ENCODE assay signal across 9 cellular contexts in the genomic region with DNA sequence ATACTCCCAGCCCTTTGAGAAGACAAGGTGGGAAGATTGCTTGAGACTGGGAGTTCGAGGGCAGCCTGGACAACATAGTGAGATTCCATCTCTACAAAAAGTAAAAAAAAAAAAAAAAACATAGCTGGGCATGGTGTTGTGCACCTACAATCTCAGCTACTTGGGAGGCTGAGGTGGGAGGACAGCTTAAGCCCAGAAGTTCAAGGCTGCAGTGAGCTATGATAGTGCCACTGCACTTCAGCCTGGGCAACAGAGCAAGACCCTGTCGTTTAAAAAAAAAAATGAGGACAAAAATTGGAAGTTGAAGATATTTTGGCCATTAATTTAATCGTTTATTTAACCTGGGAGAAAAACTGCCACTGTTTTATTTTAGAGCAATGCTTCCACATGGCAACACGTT. TPM values are rescaled to one million over a fixed set of nuclear protein-coding genes. Genes with fewer than 3 reads are reported as not detected.
DNase-seq lines count a peak whose midpoint lies in the region; ATAC-seq and TF ChIP-seq lines count a peak whose summit lies in the region.
"Had no signal": no experiment of that assay in that cellular context is flagged by ENCODE, and none has a peak within 500 bp of the region (broad histone marks: within the 10 kb centered on the region; RNA-seq: fewer than 3 reads in every experiment).

No MANE protein-coding gene starts in this region.

- H3K27me3 ChIP-seq in A673 (replicated peaks; ENCODE audit: insufficient read depth, low read depth, low read length, poor library complexity) (no peaks in the 10 kb centered on the region), HUES48 (ENCODE audit: control insufficient read depth, insufficient read depth, low read length) (no peaks in the 10 kb centered on the region; the same call in 1 of the 2 replicates), breast epithelium (no peaks in the 10 kb centered on the region)

- H3K4me1 ChIP-seq in A673 (ENCODE audit: insufficient read depth, low read length, poor library complexity, severe bottlenecking) = peaks cover 3% of the 10 kb centered on the region
- H3K4me1 ChIP-seq in HUES48 (ENCODE audit: control insufficient read depth, insufficient read depth, low read length) = peaks cover 12% of the 10 kb centered on the region
- peaks cover 0 to 10% of the 10 kb centered on the region in 2 donors for H3K4me1 ChIP-seq in breast epithelium
- H3K4me1 ChIP-seq in mesodermal cell (ENCODE audit: control insufficient read depth, insufficient read depth, low read length, poor library complexity, severe bottlenecking) = peaks cover 8% of the 10 kb centered on the region

- TF ChIP-seq POLR2A in breast epithelium (IDR thresholded peaks at IDR 0.05) = no peak

- ATAC-seq in HG02973 (IDR thresholded peaks at IDR 0.05; ENCODE audit: unreplicated experiment) = no peak

- TF ChIP-seq CTCF in A673 (conservative IDR thresholded peaks at IDR 0.05; ENCODE audit: low read depth, low read length) = no peak
- TF ChIP-seq CTCF in breast epithelium (IDR thresholded peaks at IDR 0.05) = no peak

- intact Hi-C loops in A673 (cut with micrococcal nuclease; ENCODE audit: unreplicated experiment) (no loop called here), breast epithelium (cut with DNase I; ENCODE audit: low total_unique reads) (loop anchor here (5.0 kb wide), 1 partner anchor 856 kb away; no protein-coding TSS in a partner anchor)

- H3K4me3 ChIP-seq in A673 (ENCODE audit: low read depth, low read length, poor library complexity, severe bottlenecking) = peak overlapping the region; percentile 98
- H3K4me3 ChIP-seq in HUES48 (ENCODE audit: low read depth, low read length) = peak overlapping the region; percentile 94
- H3K4me3 ChIP-seq in breast epithelium = peak overlapping the region; percentile 68 to 95 (median 86)
- H3K4me3 ChIP-seq in mesodermal cell (ENCODE audit: extremely low read depth, insufficient read depth, low read length, poor library complexity, severe bottlenecking) = peak overlapping the region; percentile 96

- POLR2A ChIA-PET in A673 (lab: Charles Lee; ENCODE audit: low non-redundant PET) = interaction anchor here (0.6 kb wide), 1 partner anchor 41 kb away, joined by 3 read pairs; no protein-coding TSS in a partner anchor

- no peaks in the 10 kb centered on the region for H3K36me3 ChIP-seq in A673 (ENCODE audit: insufficient read depth, low read length, poor library complexity, severe bottlenecking)
- H3K36me3 ChIP-seq in HUES48 (ENCODE audit: control insufficient read depth, insufficient read depth, low read length) = peaks cover 14% of the 10 kb centered on the region; the same call in 1 of the 2 replicates
- no peaks in the 10 kb centered on the region for H3K36me3 ChIP-seq in breast epithelium
- H3K36me3 ChIP-seq in mesodermal cell (ENCODE audit: control insufficient read depth, insufficient read depth, low read length) = peaks cover 24% of the 10 kb centered on the region

- WGBS in mesodermal cell (ENCODE audit: insufficient coverage in 2 of 2), 2 experiments = 56 to 68% methylated on average over 2 to 3 of the region's 4 CpGs

- DNase-seq in A673 (ENCODE audit: low spot score) (no peak), breast epithelium (ENCODE audit: low spot score in 2 of 2) (no peak), NCI-H187 treated with DMSO at 0.1 percent for 48 hours (lab: John Stamatoyannopoulos, UW) (no peak), mesenteric fat pad (ENCODE audit: low spot score) (no peak)
- DNase-seq in effector CD8-positive, alpha-beta T cell (lab: John Stamatoyannopoulos, UW) = no peak
- DNase-seq: SHP77 treated with DMSO at 0.1 percent for 48 hours had no signal

- H3K27ac ChIP-seq in A673 (ENCODE audit: low read depth, low read length, poor library complexity, severe bottlenecking) (no peak overlapping the region), HUES48 (ENCODE audit: low read depth, low read length) (no peak overlapping the region), breast epithelium (no peak overlapping the region), mesodermal cell (ENCODE audit: low read depth, low read length, severe bottlenecking) (no peak overlapping the region)

- H3K9me3 ChIP-seq in A673 (ENCODE audit: low read depth, low read length, poor library complexity, severe bottlenecking) = no peaks in the 10 kb centered on the region
- H3K9me3 ChIP-seq in HUES48 (ENCODE audit: control insufficient read depth, insufficient read depth, low read length) = no peaks in the 10 kb centered on the region
- no peaks in the 10 kb centered on the region for H3K9me3 ChIP-seq in breast epithelium
- H3K9me3 ChIP-seq in mesodermal cell (ENCODE audit: control insufficient read depth, low read length) = peaks cover 7% of the 10 kb centered on the region

- TSS peak; percentile 41 for BruUV-seq in A673 (replicated peaks; lab: Mats Ljungman, UMichigan)

- H3K9ac ChIP-seq in HUES48 (ENCODE audit: low read depth, low read length) = no peak overlapping the region

- CTCF ChIA-PET in A673 (lab: Charles Lee) = interaction anchor here (1.0 to 1.4 kb wide), 2 partner anchors 11 to 209 kb away, joined by 3 read pairs; no protein-coding TSS in a partner anchor

RNA-seq across cellular contexts. Expression of a gene that starts 1.1 kb away (rescaled TPM):
- total RNA-seq in A673 (2021) (27.8 and 30.5 TPM in 2 replicates), breast epithelium (10 to 100 TPM; 12.8 to 22.2 (median 20.6) TPM), mesenteric fat pad (21.5 TPM)
- 6.7 TPM for polyA plus RNA-seq in mesodermal cell (2013, experiment 1 of 2)
- polyA plus RNA-seq in mesodermal cell (2013, experiment 2 of 2) = 5.7 TPM

RNA-seq across cellular contexts. Expression of a gene that starts 20.8 kb away (rescaled TPM):
- 4.3 and 7.2 TPM in 2 replicates for total RNA-seq in A673 (2021)
- total RNA-seq in breast epithelium = 10 to 100 TPM; 30.2 to 69.8 (median 58.5) TPM
- not detected for polyA plus RNA-seq in mesodermal cell (2013, experiment 1 of 2)
- polyA plus RNA-seq in mesodermal cell (2013, experiment 2 of 2) = 0.51 TPM
- total RNA-seq in mesenteric fat pad = 50.3 TPM
